Comparison of ENCODE assay signal across 1 cellular context in the genomic region with DNA sequence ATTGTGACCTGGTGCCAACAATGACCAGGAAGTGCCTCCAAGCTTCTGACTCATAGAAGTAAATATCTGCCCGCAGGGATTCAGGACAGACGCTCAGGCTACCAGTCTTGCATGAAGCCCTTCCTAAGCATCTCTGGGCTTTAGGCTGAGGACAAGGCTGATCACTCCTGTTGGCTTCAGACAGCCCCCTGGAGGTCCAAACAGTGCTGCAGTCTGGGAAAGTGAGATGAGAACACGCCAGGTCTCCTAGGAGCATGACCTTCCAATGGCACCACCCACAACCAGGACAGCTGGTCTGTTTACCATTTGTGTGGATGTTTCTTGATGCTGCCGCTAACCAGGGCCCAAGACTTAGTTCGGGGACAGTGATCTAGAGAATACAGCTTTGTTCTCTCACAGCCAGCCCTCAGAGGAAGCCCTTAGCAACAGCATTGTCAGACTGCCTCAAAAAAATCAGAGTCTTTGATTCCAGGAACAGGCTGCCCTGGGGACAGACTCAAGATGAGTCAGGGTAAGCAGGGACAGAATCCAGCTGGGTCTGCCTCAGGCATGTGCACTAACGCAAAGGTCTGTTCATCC.
A peak's percentile ranks its signal among the peaks of the same experiment; 100 is the strongest.
TF ChIP-seq lines count a peak whose summit lies in the region.

No MANE protein-coding gene starts in this region.

TF ChIP-seq in HepG2, 621 proteins besides CTCF, POLR2A, EP300 and RAD21 (continued from another document):
- TF ChIP-seq, protein P1, sequence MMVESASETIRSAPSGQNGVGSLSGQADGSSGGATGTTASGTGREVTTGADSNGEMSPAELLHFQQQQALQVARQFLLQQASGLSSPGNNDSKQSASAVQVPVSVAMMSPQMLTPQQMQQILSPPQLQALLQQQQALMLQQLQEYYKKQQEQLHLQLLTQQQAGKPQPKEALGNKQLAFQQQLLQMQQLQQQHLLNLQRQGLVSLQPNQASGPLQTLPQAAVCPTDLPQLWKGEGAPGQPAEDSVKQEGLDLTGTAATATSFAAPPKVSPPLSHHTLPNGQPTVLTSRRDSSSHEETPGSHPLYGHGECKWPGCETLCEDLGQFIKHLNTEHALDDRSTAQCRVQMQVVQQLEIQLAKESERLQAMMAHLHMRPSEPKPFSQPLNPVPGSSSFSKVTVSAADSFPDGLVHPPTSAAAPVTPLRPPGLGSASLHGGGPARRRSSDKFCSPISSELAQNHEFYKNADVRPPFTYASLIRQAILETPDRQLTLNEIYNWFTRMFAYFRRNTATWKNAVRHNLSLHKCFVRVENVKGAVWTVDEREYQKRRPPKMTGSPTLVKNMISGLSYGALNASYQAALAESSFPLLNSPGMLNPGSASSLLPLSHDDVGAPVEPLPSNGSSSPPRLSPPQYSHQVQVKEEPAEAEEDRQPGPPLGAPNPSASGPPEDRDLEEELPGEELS (CRISPR knock-in tag; IDR thresholded peaks at IDR 0.05): peak; percentile 43; the same call in 1 of the 2 replicates
- TF ChIP-seq ZNF136 (CRISPR knock-in tag; IDR thresholded peaks at IDR 0.05; ENCODE audit: low read depth) (no peak), BORCS8-MEF2B (CRISPR knock-in tag; IDR thresholded peaks at IDR 0.05) (0 out of 2 replicates have a peak, but pooled peaks have one; percentile 59), ETV5 (CRISPR knock-in tag; IDR thresholded peaks at IDR 0.05; ENCODE audit: borderline replicate concordance) (peak; percentile 8; the same call in 1 of the 2 replicates), IRF2 (CRISPR knock-in tag; IDR thresholded peaks at IDR 0.05) (0 out of 2 replicates have a peak, but pooled peaks have one; percentile 38), REPIN1 (CRISPR knock-in tag; IDR thresholded peaks at IDR 0.05; ENCODE audit: borderline replicate concordance, low read depth) (peak; percentile 66; the same call in 1 of the 2 replicates), HNRNPUL1 (IDR thresholded peaks at IDR 0.05; ENCODE audit: low read depth, low read length) (no peak), ZFP90 (CRISPR knock-in tag; IDR thresholded peaks at IDR 0.05; ENCODE audit: borderline replicate concordance) (no peak), SOX5 (CRISPR knock-in tag; IDR thresholded peaks at IDR 0.05; ENCODE audit: borderline replicate concordance) (peak; percentile 47; the same call in 1 of the 2 replicates), HNF4A (CRISPR knock-in tag; IDR thresholded peaks at IDR 0.05) (0 out of 2 replicates have a peak, but pooled peaks have one; percentile 11), SP5 (CRISPR knock-in tag; IDR thresholded peaks at IDR 0.05; ENCODE audit: borderline replicate concordance, low read depth) (peak; percentile 41; the same call in 1 of the 2 replicates), RFXANK (CRISPR knock-in tag; IDR thresholded peaks at IDR 0.05) (peak; percentile 83; the same call in 1 of the 2 replicates), SMYD3 (CRISPR knock-in tag; IDR thresholded peaks at IDR 0.05) (no peak)
- TF ChIP-seq, protein P2, sequence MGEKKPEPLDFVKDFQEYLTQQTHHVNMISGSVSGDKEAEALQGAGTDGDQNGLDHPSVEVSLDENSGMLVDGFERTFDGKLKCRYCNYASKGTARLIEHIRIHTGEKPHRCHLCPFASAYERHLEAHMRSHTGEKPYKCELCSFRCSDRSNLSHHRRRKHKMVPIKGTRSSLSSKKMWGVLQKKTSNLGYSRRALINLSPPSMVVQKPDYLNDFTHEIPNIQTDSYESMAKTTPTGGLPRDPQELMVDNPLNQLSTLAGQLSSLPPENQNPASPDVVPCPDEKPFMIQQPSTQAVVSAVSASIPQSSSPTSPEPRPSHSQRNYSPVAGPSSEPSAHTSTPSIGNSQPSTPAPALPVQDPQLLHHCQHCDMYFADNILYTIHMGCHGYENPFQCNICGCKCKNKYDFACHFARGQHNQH (CRISPR knock-in tag; IDR thresholded peaks at IDR 0.05): 0 out of 2 replicates have a peak, but pooled peaks have one; percentile 49
- TF ChIP-seq, protein P3, sequence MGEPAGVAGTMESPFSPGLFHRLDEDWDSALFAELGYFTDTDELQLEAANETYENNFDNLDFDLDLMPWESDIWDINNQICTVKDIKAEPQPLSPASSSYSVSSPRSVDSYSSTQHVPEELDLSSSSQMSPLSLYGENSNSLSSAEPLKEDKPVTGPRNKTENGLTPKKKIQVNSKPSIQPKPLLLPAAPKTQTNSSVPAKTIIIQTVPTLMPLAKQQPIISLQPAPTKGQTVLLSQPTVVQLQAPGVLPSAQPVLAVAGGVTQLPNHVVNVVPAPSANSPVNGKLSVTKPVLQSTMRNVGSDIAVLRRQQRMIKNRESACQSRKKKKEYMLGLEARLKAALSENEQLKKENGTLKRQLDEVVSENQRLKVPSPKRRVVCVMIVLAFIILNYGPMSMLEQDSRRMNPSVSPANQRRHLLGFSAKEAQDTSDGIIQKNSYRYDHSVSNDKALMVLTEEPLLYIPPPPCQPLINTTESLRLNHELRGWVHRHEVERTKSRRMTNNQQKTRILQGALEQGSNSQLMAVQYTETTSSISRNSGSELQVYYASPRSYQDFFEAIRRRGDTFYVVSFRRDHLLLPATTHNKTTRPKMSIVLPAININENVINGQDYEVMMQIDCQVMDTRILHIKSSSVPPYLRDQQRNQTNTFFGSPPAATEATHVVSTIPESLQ (CRISPR knock-in tag; conservative IDR thresholded peaks at IDR 0.05): no peak
- TF ChIP-seq, protein P4, sequence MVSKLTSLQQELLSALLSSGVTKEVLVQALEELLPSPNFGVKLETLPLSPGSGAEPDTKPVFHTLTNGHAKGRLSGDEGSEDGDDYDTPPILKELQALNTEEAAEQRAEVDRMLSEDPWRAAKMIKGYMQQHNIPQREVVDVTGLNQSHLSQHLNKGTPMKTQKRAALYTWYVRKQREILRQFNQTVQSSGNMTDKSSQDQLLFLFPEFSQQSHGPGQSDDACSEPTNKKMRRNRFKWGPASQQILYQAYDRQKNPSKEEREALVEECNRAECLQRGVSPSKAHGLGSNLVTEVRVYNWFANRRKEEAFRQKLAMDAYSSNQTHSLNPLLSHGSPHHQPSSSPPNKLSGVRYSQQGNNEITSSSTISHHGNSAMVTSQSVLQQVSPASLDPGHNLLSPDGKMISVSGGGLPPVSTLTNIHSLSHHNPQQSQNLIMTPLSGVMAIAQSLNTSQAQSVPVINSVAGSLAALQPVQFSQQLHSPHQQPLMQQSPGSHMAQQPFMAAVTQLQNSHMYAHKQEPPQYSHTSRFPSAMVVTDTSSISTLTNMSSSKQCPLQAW (CRISPR knock-in tag; IDR thresholded peaks at IDR 0.05): 0 out of 2 replicates have a peak, but pooled peaks have one; percentile 38
- TF ChIP-seq, protein P5, sequence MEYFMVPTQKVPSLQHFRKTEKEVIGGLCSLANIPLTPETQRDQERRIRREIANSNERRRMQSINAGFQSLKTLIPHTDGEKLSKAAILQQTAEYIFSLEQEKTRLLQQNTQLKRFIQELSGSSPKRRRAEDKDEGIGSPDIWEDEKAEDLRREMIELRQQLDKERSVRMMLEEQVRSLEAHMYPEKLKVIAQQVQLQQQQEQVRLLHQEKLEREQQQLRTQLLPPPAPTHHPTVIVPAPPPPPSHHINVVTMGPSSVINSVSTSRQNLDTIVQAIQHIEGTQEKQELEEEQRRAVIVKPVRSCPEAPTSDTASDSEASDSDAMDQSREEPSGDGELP (IDR thresholded peaks at IDR 0.05; ENCODE audit: borderline replicate concordance, low read depth): peak; percentile 25; the same call in 1 of the 2 replicates
- TF ChIP-seq, protein P6, sequence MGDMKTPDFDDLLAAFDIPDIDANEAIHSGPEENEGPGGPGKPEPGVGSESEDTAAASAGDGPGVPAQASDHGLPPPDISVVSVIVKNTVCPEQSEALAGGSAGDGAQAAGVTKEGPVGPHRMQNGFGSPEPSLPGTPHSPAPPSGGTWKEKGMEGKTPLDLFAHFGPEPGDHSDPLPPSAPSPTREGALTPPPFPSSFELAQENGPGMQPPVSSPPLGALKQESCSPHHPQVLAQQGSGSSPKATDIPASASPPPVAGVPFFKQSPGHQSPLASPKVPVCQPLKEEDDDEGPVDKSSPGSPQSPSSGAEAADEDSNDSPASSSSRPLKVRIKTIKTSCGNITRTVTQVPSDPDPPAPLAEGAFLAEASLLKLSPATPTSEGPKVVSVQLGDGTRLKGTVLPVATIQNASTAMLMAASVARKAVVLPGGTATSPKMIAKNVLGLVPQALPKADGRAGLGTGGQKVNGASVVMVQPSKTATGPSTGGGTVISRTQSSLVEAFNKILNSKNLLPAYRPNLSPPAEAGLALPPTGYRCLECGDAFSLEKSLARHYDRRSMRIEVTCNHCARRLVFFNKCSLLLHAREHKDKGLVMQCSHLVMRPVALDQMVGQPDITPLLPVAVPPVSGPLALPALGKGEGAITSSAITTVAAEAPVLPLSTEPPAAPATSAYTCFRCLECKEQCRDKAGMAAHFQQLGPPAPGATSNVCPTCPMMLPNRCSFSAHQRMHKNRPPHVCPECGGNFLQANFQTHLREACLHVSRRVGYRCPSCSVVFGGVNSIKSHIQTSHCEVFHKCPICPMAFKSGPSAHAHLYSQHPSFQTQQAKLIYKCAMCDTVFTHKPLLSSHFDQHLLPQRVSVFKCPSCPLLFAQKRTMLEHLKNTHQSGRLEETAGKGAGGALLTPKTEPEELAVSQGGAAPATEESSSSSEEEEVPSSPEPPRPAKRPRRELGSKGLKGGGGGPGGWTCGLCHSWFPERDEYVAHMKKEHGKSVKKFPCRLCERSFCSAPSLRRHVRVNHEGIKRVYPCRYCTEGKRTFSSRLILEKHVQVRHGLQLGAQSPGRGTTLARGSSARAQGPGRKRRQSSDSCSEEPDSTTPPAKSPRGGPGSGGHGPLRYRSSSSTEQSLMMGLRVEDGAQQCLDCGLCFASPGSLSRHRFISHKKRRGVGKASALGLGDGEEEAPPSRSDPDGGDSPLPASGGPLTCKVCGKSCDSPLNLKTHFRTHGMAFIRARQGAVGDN (CRISPR knock-in tag; IDR thresholded peaks at IDR 0.05): 0 out of 2 replicates have a peak, but pooled peaks have one; percentile 5
